ENCODE assay signal across 29 cellular contexts in the genomic region with DNA sequence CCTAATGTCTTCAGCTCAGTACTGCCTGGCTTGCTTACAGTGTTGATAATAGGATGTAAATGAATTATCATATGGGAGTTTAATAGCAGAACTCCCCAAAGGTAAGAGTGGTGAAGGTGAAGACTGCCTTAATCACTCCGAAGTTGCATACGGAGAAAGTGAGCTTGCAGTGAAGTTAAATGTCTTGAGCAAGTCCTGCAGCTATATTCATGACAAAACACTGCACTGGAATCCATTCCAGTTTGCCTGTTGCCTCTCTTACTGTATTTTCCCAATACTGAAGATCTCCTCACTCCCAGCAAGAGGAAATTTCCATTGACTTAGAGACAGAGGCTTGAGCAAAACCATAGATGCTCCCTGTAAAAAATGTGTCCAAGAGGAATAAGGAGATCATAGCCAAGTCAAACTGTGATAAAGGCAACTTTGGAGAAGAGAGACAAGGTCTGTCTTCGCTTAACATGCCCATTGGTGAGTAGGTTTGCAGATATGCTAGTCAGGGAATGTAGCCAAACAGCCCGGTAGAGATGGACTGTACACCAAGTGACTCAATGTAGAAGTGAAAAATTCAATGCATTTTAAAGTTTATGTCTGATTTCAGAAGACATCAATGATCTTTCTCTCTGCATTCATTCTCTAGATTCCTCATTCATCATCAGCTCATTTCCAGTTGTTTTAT.
DNase-seq lines count a peak whose midpoint lies in the region; ATAC-seq, FAIRE-seq and TF ChIP-seq lines count a peak whose summit lies in the region.
"Had no signal": no experiment of that assay in that cellular context is flagged by ENCODE, and none has a peak within 500 bp of the region (broad histone marks: within the 10 kb centered on the region; RNA-seq: fewer than 3 reads in every experiment).

No MANE protein-coding gene starts in this region.

- in situ Hi-C loops in G401 (cut with HindIII; ENCODE audit: low sequenced_read_pairs) = no loop called here

- no peak overlapping the region for H3K27ac Mint-ChIP-seq in astrocyte (ENCODE audit: unreplicated experiment)
- H3K27ac Mint-ChIP-seq: activated CD4-positive, alpha-beta memory T cell treated with anti-CD3 and anti-CD28 coated beads for 36 hours; activated naive CD4-positive, alpha-beta T cell treated with anti-CD3 and anti-CD28 coated beads for 36 hours; WTC11 had no signal

- no peaks in the 10 kb centered on the region for H3K27me3 Mint-ChIP-seq in astrocyte (ENCODE audit: low read depth, unreplicated experiment)
- H3K27me3 Mint-ChIP-seq: activated CD4-positive, alpha-beta memory T cell treated with anti-CD3 and anti-CD28 coated beads for 36 hours had no signal

- H4K20me1 ChIP-seq in astrocyte (ENCODE audit: insufficient read depth, low read length) = no peaks in the 10 kb centered on the region

- no peaks in the 10 kb centered on the region for H3K79me2 ChIP-seq in astrocyte (ENCODE audit: insufficient read depth, low read length)
- H3K79me2 ChIP-seq: hepatocyte had no signal

- no peak overlapping the region for H3K27ac ChIP-seq in astrocyte (ENCODE audit: low read depth, low read length)
- H3K27ac ChIP-seq: esophagus muscularis mucosa, hepatocyte, lower lobe of right lung had no signal

- no peak overlapping the region for H3K4me3 ChIP-seq in astrocyte (ENCODE audit: insufficient read depth, low read depth, low read length)
- no peak overlapping the region for H3K4me3 ChIP-seq in fibroblast of pulmonary artery (replicated peaks; ENCODE audit: low read depth, low read length)
- H3K4me3 ChIP-seq: esophagus muscularis mucosa, hepatocyte, lower lobe of right lung had no signal

- TF ChIP-seq CTCF in astrocyte (IDR thresholded peaks at IDR 0.05; ENCODE audit: insufficient read depth, low read depth, low read length) = no peak
- no peak for TF ChIP-seq CTCF in fibroblast of pulmonary artery (IDR thresholded peaks at IDR 0.05; ENCODE audit: low read length, missing control alignments)
- no peak for TF ChIP-seq CTCF in omental fat pad (IDR thresholded peaks at IDR 0.05)

- H3K9me3 Mint-ChIP-seq in astrocyte (ENCODE audit: unreplicated experiment) = peaks cover 2% of the 10 kb centered on the region
- H3K9me3 Mint-ChIP-seq: activated CD4-positive, alpha-beta memory T cell treated with anti-CD3 and anti-CD28 coated beads for 36 hours; activated naive CD4-positive, alpha-beta T cell treated with anti-CD3 and anti-CD28 coated beads for 36 hours; WTC11 had no signal

- no peak overlapping the region for H2AFZ ChIP-seq in astrocyte (ENCODE audit: low read depth, low read length)
- H2AFZ ChIP-seq: hepatocyte had no signal

- no peak overlapping the region for H3K9ac ChIP-seq in astrocyte (ENCODE audit: low read length)
- H3K9ac ChIP-seq: SK-N-SH had no signal

- H3K27me3 ChIP-seq in astrocyte (ENCODE audit: insufficient read depth, low read length) = no peaks in the 10 kb centered on the region
- H3K27me3 ChIP-seq: esophagus muscularis mucosa, hepatocyte had no signal

- H3K4me2 ChIP-seq in astrocyte (ENCODE audit: low read length) = no peak overlapping the region
- H3K4me2 ChIP-seq: hepatocyte, SK-N-SH had no signal

- DNase-seq in GM03348 (ENCODE audit: low spot score) (peak; percentile 46), astrocyte (ENCODE audit: low read depth) (peak; percentile 76), fibroblast of pulmonary artery (ENCODE audit: low read depth) (peak; percentile 47), omental fat pad (ENCODE audit: low spot score) (no peak), cerebellum (ENCODE audit: low spot score) (no peak), G401 (ENCODE audit: low spot score) (no peak), DMS79 (lab: John Stamatoyannopoulos, UW) (no peak)
- DNase-seq in stimulated activated CD4-positive, alpha-beta T cell treated with anti-CD3 and anti-CD28 coated beads, Interleukin-4, amount 100 ng/mL, for 1 hour = no peak
- DNase-seq: activated CD4-positive, alpha-beta memory T cell treated with anti-CD3 and anti-CD28 coated beads for 36 hours; activated naive CD4-positive, alpha-beta T cell treated with anti-CD3 and anti-CD28 coated beads for 36 hours; anterior cingulate cortex; C1 segment of cervical spinal cord; cerebellar nuclear complex; effector CD8-positive, alpha-beta T cell; GDM1; lower lobe of right lung; NCI-H1092 treated with DMSO at 0.1 percent for 48 hours; NCI-H2081 treated with DMSO at 0.1 percent for 48 hours; NCI-H510A treated with DMSO at 0.1 percent for 48 hours; occipital lobe; retina; RPMI8226; SK-N-SH; T-helper 9 cell had no signal

- no peaks in the 10 kb centered on the region for H3K9me3 ChIP-seq in astrocyte (ENCODE audit: insufficient read depth, low read depth, low read length)
- H3K9me3 ChIP-seq: esophagus muscularis mucosa, lower lobe of right lung, SK-N-SH had no signal

- no peaks in the 10 kb centered on the region for H3K36me3 ChIP-seq in astrocyte (ENCODE audit: insufficient read depth, low read length)
- H3K36me3 ChIP-seq: esophagus muscularis mucosa, lower lobe of right lung had no signal

- no peak overlapping the region for H3K4me3 Mint-ChIP-seq in astrocyte (ENCODE audit: unreplicated experiment)
- H3K4me3 Mint-ChIP-seq: activated CD4-positive, alpha-beta memory T cell treated with anti-CD3 and anti-CD28 coated beads for 36 hours; activated naive CD4-positive, alpha-beta T cell treated with anti-CD3 and anti-CD28 coated beads for 36 hours; WTC11 had no signal

- H3K4me1 ChIP-seq in astrocyte (ENCODE audit: insufficient read depth, low read length) = peaks cover 3% of the 10 kb centered on the region
- H3K4me1 ChIP-seq: lower lobe of right lung had no signal

- H3K36me3 Mint-ChIP-seq in astrocyte (ENCODE audit: low read depth, unreplicated experiment) = no peaks in the 10 kb centered on the region
- H3K36me3 Mint-ChIP-seq: activated CD4-positive, alpha-beta memory T cell treated with anti-CD3 and anti-CD28 coated beads for 36 hours; WTC11 had no signal

- peak; percentile 62 for ATAC-seq in omental fat pad (ENCODE audit: low FRiP score)
- ATAC-seq: lower lobe of right lung, WTC11 had no signal

- FAIRE-seq in astrocyte (lab: Jason Lieb, UNC) = no peak
- FAIRE-seq: D721Med, islet of Langerhans had no signal

- peaks cover 16% of the 10 kb centered on the region for H3K4me1 Mint-ChIP-seq in astrocyte (ENCODE audit: low read depth, unreplicated experiment)

Comparison
In these comparisons a context has a peak if more than half of its experiments do, and no peak if none do; other contexts are left out.
1. DNase-seq: peak in GM03348 (single experiment), astrocyte (single experiment) and fibroblast of pulmonary artery (single experiment); none in omental fat pad (single experiment), cerebellum (single experiment), G401 (single experiment), DMS79 (single experiment) and stimulated activated CD4-positive, alpha-beta T cell treated with anti-CD3 and anti-CD28 coated beads, Interleukin-4, amount 100 ng/mL, for 1 hour (single experiment).